In genomic region chr7:102395620-102395957, GRCh38 we compare ENCODE assay signal across 8 cellular contexts. TPM values are rescaled to one million over a fixed set of nuclear protein-coding genes. Genes with fewer than 3 reads are reported as not detected.
DNase-seq lines count a peak whose midpoint lies in the region; ATAC-seq and TF ChIP-seq lines count a peak whose summit lies in the region.

No MANE protein-coding gene starts in this region.

- 6 to 8% (median 7%) methylated on average over 10 of the region's 10 CpGs for WGBS in adrenal gland, 4 donors
- WGBS in testis, 2 donors, result 6 to 9% methylated on average over 10 of the region's 10 CpGs

- H3K4me1 ChIP-seq in adrenal gland (replicated peaks in 1 of 2), result peaks cover 7 to 10% of the 10 kb centered on the region in 2 donors
- H3K4me1 ChIP-seq in testis, result peaks cover 6% of the 10 kb centered on the region

- TF ChIP-seq POLR2A in adrenal gland (IDR thresholded peaks at IDR 0.05), result no peak
- TF ChIP-seq POLR2A in testis (IDR thresholded peaks at IDR 0.05), result no peak

- ATAC-seq in HG02943 (IDR thresholded peaks at IDR 0.05; ENCODE audit: low read depth, unreplicated experiment) (peak; percentile 18), HG03196 (IDR thresholded peaks at IDR 0.05; ENCODE audit: unreplicated experiment) (no peak)

- peak in 2 of 7 donors; percentile 27 to 30 for DNase-seq in adrenal gland
- no peak for DNase-seq in testis
- DNase-seq in superior temporal gyrus (ENCODE audit: extremely low spot score), result no peak
- no peak for DNase-seq in KBM-7

- in situ Hi-C loops in KBM-7 (cut with MboI; ENCODE audit: low pct_unique_long_range_greater_than_20kb, low sequenced_read_pairs), result no loop called here

- H3K27ac ChIP-seq in C4-2B, result peak overlapping the region; percentile 88
- H3K27ac ChIP-seq in adrenal gland, result peak overlapping the region; percentile 69 to 92 (median 86)
- peak overlapping the region; percentile 90 for H3K27ac ChIP-seq in layer of hippocampus (ENCODE audit: low read depth, low read length)
- H3K27ac ChIP-seq in testis, result peak overlapping the region; percentile 74

- H3K36me3 ChIP-seq in adrenal gland (replicated peaks in 1 of 2), result peaks cover 0 to 20% of the 10 kb centered on the region in 2 donors
- H3K36me3 ChIP-seq in testis (ENCODE audit: low read depth, missing control alignments), result no peaks in the 10 kb centered on the region

- TF ChIP-seq CTCF in C4-2B (conservative IDR thresholded peaks at IDR 0.05) (no peak), adrenal gland (IDR thresholded peaks at IDR 0.05) (no peak), testis (IDR thresholded peaks at IDR 0.05) (no peak)

- no peaks in the 10 kb centered on the region for H3K9me3 ChIP-seq in adrenal gland (replicated peaks in 1 of 3)
- no peaks in the 10 kb centered on the region for H3K9me3 ChIP-seq in testis

- no peaks in the 10 kb centered on the region for H3K27me3 ChIP-seq in adrenal gland
- no peaks in the 10 kb centered on the region for H3K27me3 ChIP-seq in layer of hippocampus (ENCODE audit: control insufficient read depth, insufficient read depth, low read length)
- no peaks in the 10 kb centered on the region for H3K27me3 ChIP-seq in testis

- intact Hi-C loops in adrenal gland (cut with DNase I) (no loop called here), testis (cut with DNase I; ENCODE audit: low total_unique reads) (no loop called here)

- H3K4me3 ChIP-seq in adrenal gland, result peak overlapping the region in 2 of 4 donors; percentile 68 to 80
- peak overlapping the region; percentile 71 to 75 for H3K4me3 ChIP-seq in testis

RNA-seq across cellular contexts. Expression of gene PRKRIP1, which starts 0.6 kb away (rescaled TPM):
- 10 to 100 TPM; 19.4 to 54.7 (median 31.1) TPM for total RNA-seq in adrenal gland
- 100 to 1,000 TPM in 1 of 3 donors, 10 to 100 TPM in 2; 27.7 to 114 (median 65.9) TPM for polyA plus RNA-seq in adrenal gland
- 10 to 100 TPM; 52.5 to 71.1 TPM for total RNA-seq in testis
- 50.8 TPM for polyA plus RNA-seq in testis (ENCODE audit: insufficient read depth, low read depth, low replicate concordance)

RNA-seq across cellular contexts. Expression of gene ORAI2, which starts 37.8 kb away (rescaled TPM):
- total RNA-seq in adrenal gland (100 to 1,000 TPM in 1 of 8 donors, 10 to 100 TPM in 7; 25.7 to 110 (median 43.1) TPM), testis (10 to 100 TPM in 1 of 2 donors, 1 to 10 TPM in 1; 9.7 to 10.3 TPM)
- polyA plus RNA-seq in adrenal gland (10 to 100 TPM in 1 of 3 donors, 1 to 10 TPM in 2; 7.0 to 12.7 (median 7.0) TPM), testis (ENCODE audit: insufficient read depth, low read depth, low replicate concordance) (9.9 TPM)

RNA-seq across cellular contexts. Expression of gene SPDYE6, which starts 39.3 kb away (rescaled TPM):
- not detected for total RNA-seq in adrenal gland
- polyA plus RNA-seq in adrenal gland, result not detected
- total RNA-seq in testis, result 1 to 10 TPM; 2.3 to 5.2 TPM
- 6.7 TPM for polyA plus RNA-seq in testis (ENCODE audit: insufficient read depth, low read depth, low replicate concordance)
